In genomic region chr12:57935839-57936512, GRCh38 we compare ENCODE assay signal across 8 cellular contexts. TPM values are rescaled to one million over a fixed set of nuclear protein-coding genes. Genes with fewer than 3 reads are reported as not detected.
DNase-seq lines count a peak whose midpoint lies in the region; ATAC-seq lines count a peak whose summit lies in the region.

No MANE protein-coding gene starts in this region.

- H3K27ac ChIP-seq in BLaER1 = peak overlapping the region; percentile 89

- peak overlapping the region; percentile 78 for H3K9ac ChIP-seq in BLaER1

- H3K27me3 ChIP-seq in BLaER1 = no peaks in the 10 kb centered on the region

- ATAC-seq in GM19324 (IDR thresholded peaks at IDR 0.05; ENCODE audit: low FRiP score, unreplicated experiment) = peak; percentile 100
- peak; percentile 99 for ATAC-seq in HG03460 (IDR thresholded peaks at IDR 0.05; ENCODE audit: unreplicated experiment)
- ATAC-seq in left lobe of liver = peak; percentile 98

- peak; percentile 76 for DNase-seq in NCI-H524 treated with DMSO at 0.1 percent for 48 hours (lab: John Stamatoyannopoulos, UW)
- DNase-seq in activated CD4-positive, alpha-beta T cell treated with anti-CD3 and anti-CD28 coated beads for 48 hours = peak; percentile 93
- peak; percentile 91 for DNase-seq in dedifferentiated amniotic fluid mesenchymal stem cell (ENCODE audit: extremely low spot score)
- DNase-seq in left lobe of liver (ENCODE audit: low spot score) = peak; percentile 94
- peak; percentile 88 to 89 for DNase-seq in stimulated activated CD4-positive, alpha-beta T cell treated with anti-CD3 and anti-CD28 coated beads, Interleukin-2, amount 100 ng/mL, for 24 hours

- no peaks in the 10 kb centered on the region for H4K20me1 ChIP-seq in BLaER1

- peaks cover 7% of the 10 kb centered on the region for H3K36me3 ChIP-seq in BLaER1

- peak overlapping the region; percentile 68 for H3K4me3 ChIP-seq in BLaER1

- H3K4me2 ChIP-seq in BLaER1 = peak overlapping the region; percentile 80

- peaks cover 31% of the 10 kb centered on the region for H3K4me1 ChIP-seq in BLaER1

- H3K9me3 ChIP-seq in BLaER1 = no peaks in the 10 kb centered on the region

RNA-seq across cellular contexts. Expression of gene ATP23, which starts 5.4 kb away (rescaled TPM):
- total RNA-seq in left lobe of liver = 4.0 TPM

Comparison
In these comparisons a context has a peak if more than half of its experiments do, and no peak if none do; other contexts are left out.
1. Peak in every context shown above with its lines: DNase-seq, ATAC-seq, H3K4me3 ChIP-seq and H3K27ac ChIP-seq.